Comparison of ENCODE assay signal across 6 cellular contexts in the genomic region with DNA sequence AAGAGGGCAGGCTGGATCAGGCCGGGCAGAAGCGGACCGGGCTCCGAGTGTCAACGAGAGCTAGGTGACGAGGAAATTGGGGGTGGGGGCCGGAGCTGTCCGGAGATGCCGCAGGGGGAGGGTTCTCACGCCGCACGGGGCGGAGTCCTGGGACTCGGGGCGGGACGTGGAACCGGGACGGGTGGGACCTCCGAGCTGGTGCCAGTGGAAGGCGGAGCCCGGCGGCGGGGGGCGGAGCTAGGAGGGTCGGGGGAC. TPM values are rescaled to one million over a fixed set of nuclear protein-coding genes. Genes with fewer than 3 reads are reported as not detected.
DNase-seq lines count a peak whose midpoint lies in the region; ATAC-seq and TF ChIP-seq lines count a peak whose summit lies in the region.

No MANE protein-coding gene starts in this region.

- TF ChIP-seq EP300 in Ishikawa (IDR thresholded peaks at IDR 0.05; ENCODE audit: borderline replicate concordance) (no peak), suprapubic skin (IDR thresholded peaks at IDR 0.05) (no peak)

- no peak for TF ChIP-seq RAD21 in Ishikawa (IDR thresholded peaks at IDR 0.05; ENCODE audit: low read depth)

- peak overlapping the region; percentile 99 to 100 (median 100) for H3K27ac Mint-ChIP-seq in CD4-positive, alpha-beta memory T cell

- H3K4me3 Mint-ChIP-seq in CD4-positive, alpha-beta memory T cell, result peak overlapping the region; percentile 87 to 97 (median 88)

- POLR2A ChIA-PET in CD4-positive, alpha-beta memory T cell (lab: Charles Lee; ENCODE audit: partially characterized antibody), result interaction anchor here (0.7 to 38.9 kb wide), 15 partner anchors 9 to 1619 kb away, joined by 3 to 937 read pairs (median 19); a partner anchor contains a TSS

- no peak for TF ChIP-seq POLR2A in suprapubic skin (IDR thresholded peaks at IDR 0.05)

- peaks cover 7% of the 10 kb centered on the region for H3K36me3 ChIP-seq in CD4-positive, alpha-beta memory T cell (ENCODE audit: insufficient read depth, low read length)
- H3K36me3 ChIP-seq in suprapubic skin, result peaks cover 32% of the 10 kb centered on the region

- no peak for ATAC-seq in HG03280 (IDR thresholded peaks at IDR 0.05; ENCODE audit: unreplicated experiment)

- intact Hi-C loops in CD4-positive, alpha-beta memory T cell (cut with micrococcal nuclease), result loop anchor here (1.0 to 10.0 kb wide), 8 partner anchors 11 to 534 kb away; a partner anchor contains a TSS

- peaks cover 14 to 55% (median 31%) of the 10 kb centered on the region in 4 donors for H3K4me1 Mint-ChIP-seq in CD4-positive, alpha-beta memory T cell

- no peak for TF ChIP-seq CTCF in suprapubic skin (IDR thresholded peaks at IDR 0.05)

- 0% methylated on average over 5 of the region's 25 CpGs for WGBS in suprapubic skin

- peak overlapping the region; percentile 99 for H3K27ac ChIP-seq in CD4-positive, alpha-beta memory T cell (ENCODE audit: low read depth, low read length)
- peak overlapping the region; percentile 97 for H3K27ac ChIP-seq in suprapubic skin

- H3K27me3 Mint-ChIP-seq in CD4-positive, alpha-beta memory T cell, result no peaks in the 10 kb centered on the region

- no peaks in the 10 kb centered on the region for H3K9me3 Mint-ChIP-seq in CD4-positive, alpha-beta memory T cell

- CTCF ChIA-PET in CD4-positive, alpha-beta memory T cell (lab: Charles Lee; ENCODE audit: partially characterized antibody), result interaction anchor here (0.9 to 8.4 kb wide), 7 partner anchors 9 to 63 kb away, joined by 3 to 78 read pairs (median 8); a partner anchor contains a TSS

- DNase-seq in CD4-positive, alpha-beta memory T cell, result no peak
- DNase-seq in fibroblast of peridontal ligament (ENCODE audit: extremely low read depth) (peak; percentile 98), suprapubic skin (ENCODE audit: low spot score in 2 of 2) (no peak)
- no peak for DNase-seq in activated CD4-positive, CD25-positive, alpha-beta regulatory T cell (lab: John Stamatoyannopoulos, UW)

- H3K9me3 ChIP-seq in CD4-positive, alpha-beta memory T cell (ENCODE audit: control insufficient read depth in 1 of 2, low read length in 2 of 2), result no peaks in the 10 kb centered on the region
- H3K9me3 ChIP-seq in suprapubic skin, result no peaks in the 10 kb centered on the region

- peak overlapping the region; percentile 36 to 67 for H3K4me3 ChIP-seq in CD4-positive, alpha-beta memory T cell (ENCODE audit: low read length in 2 of 2)
- H3K4me3 ChIP-seq in suprapubic skin, result peak overlapping the region; percentile 84

- no peaks in the 10 kb centered on the region for H3K27me3 ChIP-seq in CD4-positive, alpha-beta memory T cell (ENCODE audit: insufficient read depth, low read length)
- no peaks in the 10 kb centered on the region for H3K27me3 ChIP-seq in suprapubic skin

- peaks cover 0 to 42% of the 10 kb centered on the region in 2 donors for H3K36me3 Mint-ChIP-seq in CD4-positive, alpha-beta memory T cell

- H3K4me1 ChIP-seq in CD4-positive, alpha-beta memory T cell (ENCODE audit: insufficient read depth, low read length), result peaks cover 39% of the 10 kb centered on the region
- H3K4me1 ChIP-seq in suprapubic skin, result peaks cover 82% of the 10 kb centered on the region

TF ChIP-seq in Ishikawa, 13 proteins besides CTCF, POLR2A, EP300 and RAD21:
- TF ChIP-seq ZBTB7A (IDR thresholded peaks at IDR 0.05; ENCODE audit: low read depth) (no peak), EGR1 (IDR thresholded peaks at IDR 0.05) (0 out of 2 replicates have a peak, but pooled peaks have one; percentile 1), TCF12 (IDR thresholded peaks at IDR 0.05; ENCODE audit: low read depth) (no peak)
- TF ChIP-seq, protein P1, sequence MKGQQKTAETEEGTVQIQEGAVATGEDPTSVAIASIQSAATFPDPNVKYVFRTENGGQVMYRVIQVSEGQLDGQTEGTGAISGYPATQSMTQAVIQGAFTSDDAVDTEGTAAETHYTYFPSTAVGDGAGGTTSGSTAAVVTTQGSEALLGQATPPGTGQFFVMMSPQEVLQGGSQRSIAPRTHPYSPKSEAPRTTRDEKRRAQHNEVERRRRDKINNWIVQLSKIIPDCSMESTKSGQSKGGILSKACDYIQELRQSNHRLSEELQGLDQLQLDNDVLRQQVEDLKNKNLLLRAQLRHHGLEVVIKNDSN (IDR thresholded peaks at IDR 0.05), result no peak

RNA-seq across cellular contexts. Expression of a gene that starts 0.2 kb away (rescaled TPM):
- 10 to 100 TPM; 41.4 to 46.4 TPM for total RNA-seq in CD4-positive, alpha-beta memory T cell
- 100 to 1,000 TPM; 106 to 107 TPM for polyA plus RNA-seq in CD4-positive, alpha-beta memory T cell
- 10 to 100 TPM; 43.9 to 64.7 (median 53.4) TPM for total RNA-seq in suprapubic skin

RNA-seq across cellular contexts. Expression of a gene that starts 5.6 kb away (rescaled TPM):
- total RNA-seq in CD4-positive, alpha-beta memory T cell, result 10 to 100 TPM; 32.2 to 38.4 TPM
- 10 to 100 TPM; 52.1 to 83.5 TPM for polyA plus RNA-seq in CD4-positive, alpha-beta memory T cell
- total RNA-seq in suprapubic skin, result 100 to 1,000 TPM; 127 to 220 (median 158) TPM

RNA-seq across cellular contexts. Expression of a gene that starts 6.7 kb away (rescaled TPM):
- 10 to 100 TPM; 96.8 to 97.3 TPM for total RNA-seq in CD4-positive, alpha-beta memory T cell
- 10 to 100 TPM in 1 of 2 donors, 1 to 10 TPM in 1; 2.3 to 22.2 TPM for polyA plus RNA-seq in CD4-positive, alpha-beta memory T cell
- 10 to 100 TPM; 56.1 to 75.0 (median 65.5) TPM for total RNA-seq in suprapubic skin

RNA-seq across cellular contexts. Expression of a gene that starts 10.2 kb away (rescaled TPM):
- total RNA-seq in CD4-positive, alpha-beta memory T cell, result 10 to 100 TPM; 10.8 to 11.9 TPM
- polyA plus RNA-seq in CD4-positive, alpha-beta memory T cell, result under 1 TPM in 1 of 2 donors, not detected in 1; 0.71 TPM
- 10 to 100 TPM; 33.3 to 46.9 (median 36.3) TPM for total RNA-seq in suprapubic skin

RNA-seq across cellular contexts. Expression of a gene that starts 10.8 kb away (rescaled TPM):
- total RNA-seq in CD4-positive, alpha-beta memory T cell, result 10 to 100 TPM; 60.6 to 64.5 TPM
- polyA plus RNA-seq in CD4-positive, alpha-beta memory T cell, result 10 to 100 TPM; 15.6 to 23.6 TPM
- 10 to 100 TPM; 26.9 to 55.1 (median 37.3) TPM for total RNA-seq in suprapubic skin
